18 cellular contexts compared by ENCODE assay signal in the genomic region with DNA sequence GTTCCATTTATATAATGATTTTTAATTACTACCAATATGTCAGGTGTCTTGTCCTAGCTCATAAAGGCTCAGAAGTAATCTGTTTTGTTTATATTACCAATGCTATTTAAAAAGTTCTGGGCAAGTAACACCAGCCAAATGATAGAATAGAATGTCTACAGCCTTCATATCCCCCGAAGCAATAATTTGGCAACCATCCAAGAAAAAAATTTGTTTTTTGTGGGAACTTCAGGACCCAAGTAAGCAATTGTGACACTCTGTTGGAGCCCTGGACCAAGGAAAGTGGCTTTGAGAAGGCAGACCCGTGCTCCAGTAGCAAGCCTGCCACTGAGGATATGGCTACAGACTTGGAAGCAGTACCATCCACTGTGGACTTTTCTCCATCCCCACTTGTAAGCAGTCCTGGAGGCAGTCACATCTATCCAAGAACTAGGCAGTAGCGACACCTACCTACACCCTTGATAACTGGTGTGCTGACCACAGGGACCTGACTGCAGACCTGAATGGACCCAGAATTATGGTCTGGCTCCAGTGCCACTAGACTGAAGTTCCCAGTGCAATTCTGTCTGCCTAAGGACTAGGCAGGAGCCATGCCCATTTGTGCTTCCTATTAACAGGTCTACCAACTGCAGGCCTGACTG.
DNase-seq lines count a peak whose midpoint lies in the region; ATAC-seq and TF ChIP-seq lines count a peak whose summit lies in the region.
"Had no signal": no experiment of that assay in that cellular context is flagged by ENCODE, and none has a peak within 500 bp of the region (broad histone marks: within the 10 kb centered on the region; RNA-seq: fewer than 3 reads in every experiment).

No MANE protein-coding gene starts in this region.

- H3K4me1 ChIP-seq in esophagus squamous epithelium, result no peaks in the 10 kb centered on the region

- TF ChIP-seq POLR2A in esophagus squamous epithelium (IDR thresholded peaks at IDR 0.05), result no peak

- H3K4me3 ChIP-seq in LNCaP clone FGC (ENCODE audit: low read depth, low read length) (no peak overlapping the region), esophagus squamous epithelium (no peak overlapping the region)

- intact Hi-C loops in esophagus squamous epithelium (cut with DNase I), result no loop called here

- peaks cover 0 to 14% (median 7%) of the 10 kb centered on the region in 3 donors for H3K9me3 ChIP-seq in esophagus squamous epithelium

- H3K36me3 ChIP-seq in esophagus squamous epithelium, result no peaks in the 10 kb centered on the region

- 24 to 60% methylated on average over 1 to 3 of the region's 3 CpGs for WGBS in esophagus squamous epithelium, 2 donors

- peak; percentile 40; the same call in 1 of the 2 replicates for TF ChIP-seq CTCF in LNCaP clone FGC (IDR thresholded peaks at IDR 0.05; ENCODE audit: control insufficient read depth, extremely low read depth, insufficient read depth)
- TF ChIP-seq CTCF in esophagus squamous epithelium (IDR thresholded peaks at IDR 0.05), result no peak

- DNase-seq in NCI-H748 (lab: John Stamatoyannopoulos, UW; ENCODE audit: unreplicated experiment), result peak; percentile 31
- DNase-seq in NCI-H748 treated with DMSO at 0.1 percent for 48 hours (lab: John Stamatoyannopoulos, UW), result no peak
- DNase-seq in LNCaP clone FGC (ENCODE audit: low read depth), result peak; percentile 2
- peak; percentile 0 for DNase-seq in dermis blood vessel endothelial cell
- DNase-seq in kidney tubule cell (ENCODE audit: low spot score), result no peak
- DNase-seq in esophagus squamous epithelium (lab: John Stamatoyannopoulos, UW), result no peak
- DNase-seq: CD4-positive, alpha-beta T cell; DMS153; H7; HFFc6; NCI-H1436; NCI-H1930; NCI-H345; NCI-H524 treated with DMSO at 0.1 percent for 48 hours; SHP77; T-cell had no signal

- H3K27me3 ChIP-seq in esophagus squamous epithelium, result no peaks in the 10 kb centered on the region

- no peak overlapping the region for H3K27ac ChIP-seq in esophagus squamous epithelium

- ATAC-seq in HG02973 (IDR thresholded peaks at IDR 0.05; ENCODE audit: unreplicated experiment), result no peak
- ATAC-seq: SK-N-SH treated with all-trans-retinoic acid at 6 μM for 48 hours, T-cell had no signal

Comparison
In these comparisons a context has a peak if more than half of its experiments do, and no peak if none do; other contexts are left out.
1. DNase-seq: peak in NCI-H748 (single experiment), LNCaP clone FGC (single experiment) and dermis blood vessel endothelial cell (single experiment); none in NCI-H748 treated with DMSO at 0.1 percent for 48 hours (single experiment), kidney tubule cell (single experiment) and esophagus squamous epithelium (single experiment).